ENCODE assay signal across 20 cellular contexts in genomic region chr15:34023932-34024331, GRCh38.
"Had no signal": no experiment of that assay in that cellular context is flagged by ENCODE, and none has a peak within 500 bp of the region (broad histone marks: within the 10 kb centered on the region; RNA-seq: fewer than 3 reads in every experiment).

No MANE protein-coding gene starts in this region.

- H3K4me3 ChIP-seq: coronary artery, left lung, pancreas, spleen had no signal

- ATAC-seq: activated CD4-positive, alpha-beta T cell treated with anti-CD3 and anti-CD28 coated beads for 36 hours; activated CD8-positive, alpha-beta memory T cell treated with anti-CD3 and anti-CD28 coated beads, Interleukin-2, amount 10 ng/mL, durations not matched to agents 7 days and 5 days; foreskin keratinocyte; left lung; natural killer cell treated with Interleukin-12 subunit alpha and Interleukin-12 subunit beta and Interleukin-15 and Interleukin-18, amount 100 ng/mL, for 72 hours; sciatic nerve; stimulated activated naive B cell treated with anti-CD40 and anti-IgM and Interleukin-4, amounts not matched to agents 10 μg/mL and 1 μg/mL and 100 μg/mL, for 72 hours; WTC11 had no signal

- H3K27ac ChIP-seq: coronary artery, foreskin keratinocyte, left lung, neutrophil, pancreas, spleen had no signal

- DNase-seq: activated CD4-positive, alpha-beta memory T cell treated with anti-CD3 and anti-CD28 coated beads, Interleukin-2, amount 10 ng/mL, durations not matched to agents 7 days and 5 days; activated CD4-positive, alpha-beta T cell treated with anti-CD3 and anti-CD28 coated beads for 36 hours; activated CD8-positive, alpha-beta memory T cell treated with anti-CD3 and anti-CD28 coated beads, Interleukin-2, amount 10 ng/mL, durations not matched to agents 7 days and 5 days; activated naive CD4-positive, alpha-beta T cell treated with Interleukin-2 at 50 U/mL for 16 hours; activated naive CD8-positive, alpha-beta T cell treated with anti-CD3 and anti-CD28 coated beads, Interleukin-2, amount 10 ng/mL, durations not matched to agents 7 days and 5 days; anterior cingulate cortex; erythroblast; foreskin keratinocyte; glutamatergic neuron; hippocampal formation; left lung; pancreas; spleen; stimulated activated CD4-positive, alpha-beta T cell treated with anti-CD3 and anti-CD28 coated beads, Interleukin-4, amount 100 ng/mL, for 4 hours; stimulated activated naive B cell treated with anti-CD40 and anti-IgM and Interleukin-4, amounts not matched to agents 10 μg/mL and 1 μg/mL and 100 μg/mL, for 72 hours had no signal
